In genomic region chr6:36891153-36891552, GRCh38 we compare ENCODE assay signal across 3 cellular contexts. TPM values are rescaled to one million over a fixed set of nuclear protein-coding genes. Genes with fewer than 3 reads are reported as not detected.
"Had no signal": no experiment of that assay in that cellular context is flagged by ENCODE, and none has a peak within 500 bp of the region (broad histone marks: within the 10 kb centered on the region; RNA-seq: fewer than 3 reads in every experiment).

No MANE protein-coding gene starts in this region.

RNA-seq across cellular contexts. Expression of gene CPNE5, which starts 51.9 kb away (rescaled TPM):
- total RNA-seq: osteoblast, osteocyte, smooth muscle cell had no signal
